In genomic region chr17:34624767-34625389, GRCh38 we compare ENCODE assay signal across 15 cellular contexts. TPM values are rescaled to one million over a fixed set of nuclear protein-coding genes. Genes with fewer than 3 reads are reported as not detected.
"Had no signal": no experiment of that assay in that cellular context is flagged by ENCODE, and none has a peak within 500 bp of the region (broad histone marks: within the 10 kb centered on the region; RNA-seq: fewer than 3 reads in every experiment).

No MANE protein-coding gene starts in this region.

- H3K4me1 Mint-ChIP-seq: activated CD4-positive, alpha-beta T cell treated with anti-CD3 and anti-CD28 coated beads for 36 hours had no signal

- H3K4me3 Mint-ChIP-seq: activated CD4-positive, alpha-beta T cell treated with anti-CD3 and anti-CD28 coated beads for 36 hours; activated CD8-positive, alpha-beta T cell treated with anti-CD3 and anti-CD28 coated beads, Interleukin-2, amount 10 ng/mL, durations not matched to agents 7 days and 5 days; activated T-helper 1 cell treated with anti-CD3 and anti-CD28 coated beads, Interleukin-12 subunit alpha, Interleukin-12 subunit beta, Interleukin-2, Interleukin-4 antibody, amounts not matched to agents 30 ng/mL and 10 ng/mL and 1 ng/mL, durations not matched to agents 14 hours and 24 hours and 36 hours had no signal

- H3K27ac ChIP-seq: esophagus muscularis mucosa, left ventricle myocardium inferior, neutrophil, uterus had no signal

- ATAC-seq: activated CD4-positive, alpha-beta T cell treated with anti-CD3 and anti-CD28 coated beads for 36 hours; activated CD8-positive, alpha-beta T cell treated with anti-CD3 and anti-CD28 coated beads, Interleukin-2, amount 10 ng/mL, durations not matched to agents 7 days and 5 days; right cardiac atrium had no signal

- H3K9me3 Mint-ChIP-seq: activated T-helper 1 cell treated with anti-CD3 and anti-CD28 coated beads, Interleukin-12 subunit alpha, Interleukin-12 subunit beta, Interleukin-2, Interleukin-4 antibody, amounts not matched to agents 30 ng/mL and 10 ng/mL and 1 ng/mL, durations not matched to agents 14 hours and 24 hours and 36 hours had no signal

- H3K27ac Mint-ChIP-seq: activated CD4-positive, alpha-beta T cell treated with anti-CD3 and anti-CD28 coated beads for 36 hours; activated CD8-positive, alpha-beta T cell treated with anti-CD3 and anti-CD28 coated beads, Interleukin-2, amount 10 ng/mL, durations not matched to agents 7 days and 5 days; activated T-helper 1 cell treated with anti-CD3 and anti-CD28 coated beads, Interleukin-12 subunit alpha, Interleukin-12 subunit beta, Interleukin-2, Interleukin-4 antibody, amounts not matched to agents 30 ng/mL and 10 ng/mL and 1 ng/mL, durations not matched to agents 14 hours and 24 hours and 36 hours had no signal

- DNase-seq: activated CD4-positive, alpha-beta T cell treated with anti-CD3 and anti-CD28 coated beads for 36 hours; activated CD8-positive, alpha-beta memory T cell treated with anti-CD3 and anti-CD28 coated beads, Interleukin-2, amount 50 U/mL, for 48 hours; activated CD8-positive, alpha-beta T cell treated with anti-CD3 and anti-CD28 coated beads, Interleukin-2, amount 10 ng/mL, durations not matched to agents 7 days and 5 days; activated naive CD4-positive, alpha-beta T cell; aorta; islet precursor cell; left ventricle myocardium inferior; right cardiac atrium; T-helper 9 cell; uterus had no signal

RNA-seq across cellular contexts. Expression of gene TMEM132E, which starts 45.5 kb away (rescaled TPM):
- total RNA-seq: activated CD4-positive, alpha-beta T cell treated with anti-CD3 and anti-CD28 coated beads for 36 hours; activated CD8-positive, alpha-beta T cell treated with anti-CD3 and anti-CD28 coated beads, Interleukin-2, amount 10 ng/mL, durations not matched to agents 7 days and 5 days; activated T-helper 1 cell treated with anti-CD3 and anti-CD28 coated beads, Interleukin-12 subunit alpha, Interleukin-12 subunit beta, Interleukin-2, Interleukin-4 antibody, amounts not matched to agents 30 ng/mL and 10 ng/mL and 1 ng/mL, durations not matched to agents 14 hours and 24 hours and 36 hours; bronchial epithelial cell; fibroblast of villous mesenchyme had no signal
